Comparison of ENCODE assay signal across 8 cellular contexts in genomic region chr7:92833766-92834605, GRCh38. TPM values are rescaled to one million over a fixed set of nuclear protein-coding genes. Genes with fewer than 3 reads are reported as not detected.
A peak's percentile ranks its signal among the peaks of the same experiment; 100 is the strongest.
DNase-seq lines count a peak whose midpoint lies in the region; ATAC-seq lines count a peak whose summit lies in the region.

No MANE protein-coding gene starts in this region.

- H3K27ac Mint-ChIP-seq in T-cell: peak overlapping the region; percentile 85 to 95

- POLR2A ChIA-PET in T-cell (lab: Charles Lee): no interaction called here

- H3K27me3 Mint-ChIP-seq in T-cell: peaks cover 0 to 3% of the 10 kb centered on the region in 2 donors

- intact Hi-C loops in left ventricle myocardium superior (cut with micrococcal nuclease): loop anchor here (5.0 kb wide), 2 partner anchors 137 to 212 kb away; no protein-coding TSS in a partner anchor

- ATAC-seq in GM21423 (IDR thresholded peaks at IDR 0.05; ENCODE audit: unreplicated experiment) (peak; percentile 50), T-cell (replicated peaks in 1 of 4) (peak; percentile 47 to 52 (median 48)), left ventricle myocardium superior (peak; percentile 87)

- DNase-seq in ELR (ENCODE audit: low read depth): peak; percentile 87
- DNase-seq in HuH-7 (ENCODE audit: low spot score): peak; percentile 70
- DNase-seq in T-cell: peak in 33 of 34 experiments; percentile 33 to 74 (median 52)
- DNase-seq in amniotic stem cell (lab: John Stamatoyannopoulos, UW): peak; percentile 55
- DNase-seq in left ventricle myocardium superior: peak; percentile 91
- DNase-seq in putamen (ENCODE audit: low spot score): peak; percentile 73
- no peak for DNase-seq in COR-L47 (lab: John Stamatoyannopoulos, UW)

- no peaks in the 10 kb centered on the region for H3K9me3 Mint-ChIP-seq in T-cell

- peaks cover 5% of the 10 kb centered on the region for H3K36me3 Mint-ChIP-seq in T-cell

- CTCF ChIA-PET in T-cell (lab: Charles Lee): interaction anchor here (0.6 to 4.4 kb wide), 15 partner anchors 15 to 1459 kb away, joined by 3 to 22 read pairs (median 5); partner anchors contain the start of genes PEX1 (in 1 of the 2), RBM48 (in 1 of the 2) and SAMD9 (in 1 of the 2)

- peak overlapping the region; percentile 93 to 98 (median 97) for H3K4me3 Mint-ChIP-seq in T-cell

- peaks cover 44 to 58% (median 49%) of the 10 kb centered on the region in 3 donors for H3K4me1 Mint-ChIP-seq in T-cell

RNA-seq across cellular contexts. Expression of gene CDK6, which starts 2.4 kb away (rescaled TPM):
- 100 to 1,000 TPM in 1 of 5 donors, 10 to 100 TPM in 4; 29.8 to 107 (median 43.9) TPM for total RNA-seq in T-cell
- total RNA-seq in left ventricle myocardium superior: 27.5 TPM
